In the genomic region with DNA sequence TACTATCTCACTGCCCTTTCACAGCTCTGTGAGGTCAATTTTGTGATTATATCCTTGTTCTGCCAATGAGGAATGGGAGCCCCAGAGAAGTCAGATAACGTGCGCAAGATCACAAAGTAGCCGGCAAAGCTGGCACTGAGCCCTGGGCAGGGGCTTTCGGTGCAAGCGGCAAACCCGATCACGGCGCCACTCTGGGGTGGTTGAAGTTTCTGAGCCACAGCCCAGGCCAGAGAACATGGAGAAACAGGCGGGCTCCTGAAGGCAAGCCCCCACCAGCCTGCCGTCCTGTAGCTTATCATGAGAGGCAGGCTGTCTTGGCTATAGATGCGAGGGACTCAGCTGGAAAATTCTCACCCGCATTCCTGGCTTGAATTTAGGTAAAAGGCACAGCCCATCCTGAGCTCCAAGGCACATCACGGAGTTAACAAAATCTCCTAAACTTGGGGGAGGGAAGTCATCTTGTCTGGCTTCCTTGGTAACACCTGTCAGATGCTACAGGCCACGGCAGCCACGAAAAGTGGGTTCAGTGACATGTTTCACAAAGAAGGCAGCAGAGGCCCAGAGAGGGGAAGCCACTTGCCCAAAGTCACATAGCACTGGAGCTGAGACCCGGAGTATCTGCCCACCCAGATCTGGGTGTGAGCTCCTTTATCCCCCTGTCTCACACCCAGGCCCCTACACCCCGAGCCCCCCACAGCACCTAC, we compare ENCODE assay signal across 22 cellular contexts. TPM values are rescaled to one million over a fixed set of nuclear protein-coding genes. Genes with fewer than 3 reads are reported as not detected.
DNase-seq lines count a peak whose midpoint lies in the region; ATAC-seq, FAIRE-seq and TF ChIP-seq lines count a peak whose summit lies in the region.
"Had no signal": no experiment of that assay in that cellular context is flagged by ENCODE, and none has a peak within 500 bp of the region (broad histone marks: within the 10 kb centered on the region; RNA-seq: fewer than 3 reads in every experiment).

No MANE protein-coding gene starts in this region.

- CTCF ChIA-PET in K562 (lab: Yijun Ruan, JAX; ENCODE audit: low intra/inter-chr PET ratio): interaction anchor here (0.5 kb wide), 1 partner anchor 165 kb away, joined by 3 read pairs; no protein-coding TSS in a partner anchor

- H3K27me3 ChIP-seq in heart right ventricle (peaks cover 0 to 53% (median 41%) of the 10 kb centered on the region in 7 donors), K562 (ENCODE audit: control insufficient read depth in 2 of 2, insufficient read depth in 2 of 2, low read length in 2 of 2) (no peaks in the 10 kb centered on the region)
- H3K27me3 ChIP-seq in BLaER1 treated with 17β-estradiol and CSF1 and Interleukin-3, amounts not matched to agents 10 nM and 100 nM: no peaks in the 10 kb centered on the region; a peak in 1 of 22 replicates

- H3K4me1 ChIP-seq in heart right ventricle: peaks cover 0 to 7% (median 0%) of the 10 kb centered on the region in 9 donors
- peaks cover 36 to 55% (median 44%) of the 10 kb centered on the region in 10 experiments for H3K4me1 ChIP-seq in BLaER1 treated with 17β-estradiol and CSF1 and Interleukin-3, amounts not matched to agents 10 nM and 100 nM
- H3K4me1 ChIP-seq in K562 (replicated peaks in 1 of 2; ENCODE audit: control insufficient read depth in 2 of 2, insufficient read depth in 2 of 2, low read length in 2 of 2): peaks cover 0 to 24% of the 10 kb centered on the region in 2 experiments; a peak in 2 of 5 replicates
- H3K4me1 ChIP-seq: A549, BE2C had no signal

- DNase-seq in Right ventricle myocardium inferior (ENCODE audit: missing footprints) (peak; percentile 64), heart right ventricle (no peak), K562 (ENCODE audit: extremely low read depth in 1 of 4, low spot score in 3 of 4) (no peak), glutamatergic neuron (no peak)
- DNase-seq: 8988T; ACHN; AML-193; BE2C; CD4-positive, CD25-positive, alpha-beta regulatory T cell; CD8-positive, alpha-beta T cell; DMS153; DND-41; GOT3; HCEC 1CT had no signal

- no peaks in the 10 kb centered on the region for H3K36me3 Mint-ChIP-seq in glutamatergic neuron (ENCODE audit: unreplicated experiment)
- H3K36me3 Mint-ChIP-seq in activated T-helper 17 cell treated with anti-CD3 and anti-CD28 coated beads, Interleukin-2, amount 50 U/mL, for 72 hours (ENCODE audit: low read depth): no peaks in the 10 kb centered on the region
- H3K36me3 Mint-ChIP-seq: CD4-positive, CD25-positive, alpha-beta regulatory T cell; CD8-positive, alpha-beta T cell had no signal

- H3K27me3 Mint-ChIP-seq in glutamatergic neuron (ENCODE audit: unreplicated experiment): peaks cover 1% of the 10 kb centered on the region
- peaks cover 14% of the 10 kb centered on the region for H3K27me3 Mint-ChIP-seq in activated T-helper 17 cell treated with anti-CD3 and anti-CD28 coated beads, Interleukin-2, amount 50 U/mL, for 72 hours

- H3K4me1 Mint-ChIP-seq in glutamatergic neuron (ENCODE audit: low read depth, unreplicated experiment): peaks cover 2% of the 10 kb centered on the region
- no peaks in the 10 kb centered on the region for H3K4me1 Mint-ChIP-seq in activated T-helper 17 cell treated with anti-CD3 and anti-CD28 coated beads, Interleukin-2, amount 50 U/mL, for 72 hours

- intact Hi-C loops in Right ventricle myocardium inferior (cut with DNase I): no loop called here
- intact Hi-C loops in heart right ventricle (cut with DNase I): loop anchor here in 1 of 10 donors (10.0 kb wide), 1 partner anchor 318 kb away; no protein-coding TSS in a partner anchor
- intact Hi-C loops in K562 (cut with micrococcal nuclease): no loop called here

- TF ChIP-seq EP300 in K562 (IDR thresholded peaks at IDR 0.05; ENCODE audit: low read length): no peak

- H3K9me1 ChIP-seq in K562 (ENCODE audit: control insufficient read depth, insufficient read depth, low read length): no peaks in the 10 kb centered on the region

- in situ Hi-C loops in K562 (cut with MboI): loop anchor here (25.0 kb wide), 1 partner anchor 501 kb away; the partner anchor contains the start of genes CCDC106, ZNF580 and ZNF581

- H3K4me3 ChIP-seq in heart right ventricle (no peak overlapping the region), K562 (no peak overlapping the region)
- H3K4me3 ChIP-seq in BLaER1 treated with 17β-estradiol and CSF1 and Interleukin-3, amounts not matched to agents 10 nM and 100 nM: no peak overlapping the region
- H3K4me3 ChIP-seq: A549 had no signal

- BruUV-seq in K562 (replicated peaks; lab: Mats Ljungman, UMichigan): no TSS peak

- no peak for TF ChIP-seq CTCF in heart right ventricle (IDR thresholded peaks at IDR 0.05)
- no peak for TF ChIP-seq CTCF in K562 (IDR thresholded peaks at IDR 0.05 in 2 of 3, conservative IDR thresholded peaks at IDR 0.05 in 1 of 3; ENCODE audit: insufficient read depth in 2 of 3, low read depth in 1 of 3, low read length in 3 of 3)
- TF ChIP-seq CTCF in glutamatergic neuron (IDR thresholded peaks at IDR 0.05; ENCODE audit: partially characterized antibody, unreplicated experiment): no peak

- peak overlapping the region in 3 of 11 experiments; percentile 16 to 33 (median 28); a peak in 4 of 22 replicates for H3K9ac ChIP-seq in BLaER1 treated with 17β-estradiol and CSF1 and Interleukin-3, amounts not matched to agents 10 nM and 100 nM
- peak overlapping the region in 1 of 2 experiments; percentile 60; a peak in 1 of 4 replicates for H3K9ac ChIP-seq in K562 (ENCODE audit: insufficient read depth in 1 of 2, low read depth in 2 of 2, low read length in 2 of 2)

- H4K20me1 ChIP-seq in BLaER1 treated with 17β-estradiol and CSF1 and Interleukin-3, amounts not matched to agents 10 nM and 100 nM: peaks cover 0 to 45% (median 0%) of the 10 kb centered on the region in 11 experiments; a peak in 4 of 22 replicates
- no peaks in the 10 kb centered on the region for H4K20me1 ChIP-seq in K562 (replicated peaks; ENCODE audit: control insufficient read depth, insufficient read depth, low read length)

- H3K9me3 ChIP-seq in heart right ventricle: no peaks in the 10 kb centered on the region
- H3K9me3 ChIP-seq in BLaER1 treated with 17β-estradiol and CSF1 and Interleukin-3, amounts not matched to agents 10 nM and 100 nM (replicated peaks in 1 of 11): no peaks in the 10 kb centered on the region
- no peaks in the 10 kb centered on the region for H3K9me3 ChIP-seq in K562 (replicated peaks; ENCODE audit: control insufficient read depth, insufficient read depth, low read depth, low read length)
- H3K9me3 ChIP-seq: A549, BE2C, Caco-2 had no signal

- 71 to 72% methylated on average over 17 of the region's 17 CpGs for WGBS in heart right ventricle, 2 donors
- WGBS in K562 (ENCODE audit: insufficient coverage, low coverage, missing lambda C conversion rate): 88% methylated on average over 16 of the region's 17 CpGs

- peaks cover 0 to 59% (median 0%) of the 10 kb centered on the region in 9 donors for H3K36me3 ChIP-seq in heart right ventricle
- H3K36me3 ChIP-seq in BLaER1 treated with 17β-estradiol and CSF1 and Interleukin-3, amounts not matched to agents 10 nM and 100 nM: peaks cover 0 to 66% (median 12%) of the 10 kb centered on the region in 11 experiments; a peak in 10 of 22 replicates
- H3K36me3 ChIP-seq in K562 (ENCODE audit: control insufficient read depth, insufficient read depth, low read length): peaks cover 61% of the 10 kb centered on the region
- H3K36me3 ChIP-seq: BE2C had no signal

- H3K27ac ChIP-seq in heart right ventricle (no peak overlapping the region), K562 (ENCODE audit: extremely low read depth, low read depth, low read length) (no peak overlapping the region)
- H3K27ac ChIP-seq in BLaER1 treated with 17β-estradiol and CSF1 and Interleukin-3, amounts not matched to agents 10 nM and 100 nM: no peak overlapping the region
- H3K27ac ChIP-seq: A549, C4-2B had no signal

- FAIRE-seq in K562 (lab: Jason Lieb, UNC): no peak
- FAIRE-seq: A549, G401.6, GM12892 had no signal

- H3K27ac Mint-ChIP-seq in glutamatergic neuron (ENCODE audit: unreplicated experiment): no peak overlapping the region
- H3K27ac Mint-ChIP-seq in activated T-helper 17 cell treated with anti-CD3 and anti-CD28 coated beads, Interleukin-2, amount 50 U/mL, for 72 hours: no peak overlapping the region
- H3K27ac Mint-ChIP-seq: CD4-positive, CD25-positive, alpha-beta regulatory T cell; CD8-positive, alpha-beta T cell had no signal

- H3K79me2 ChIP-seq in K562 (ENCODE audit: control insufficient read depth, insufficient read depth, low read length): no peaks in the 10 kb centered on the region

- no peak for ATAC-seq in Right ventricle myocardium inferior
- ATAC-seq in heart right ventricle: no peak
- no peak for ATAC-seq in K562
- no peak for ATAC-seq in HG03460 (IDR thresholded peaks at IDR 0.05; ENCODE audit: unreplicated experiment)
- ATAC-seq in activated T-helper 17 cell treated with anti-CD3 and anti-CD28 coated beads, Interleukin-2, amount 50 U/mL, for 72 hours (replicated peaks): no peak
- ATAC-seq: CD8-positive, alpha-beta T cell had no signal

- TF ChIP-seq POLR2A in K562 (conservative IDR thresholded peaks at IDR 0.05): no peak

- no peak overlapping the region for H3K4me3 Mint-ChIP-seq in glutamatergic neuron (ENCODE audit: unreplicated experiment)
- no peak overlapping the region for H3K4me3 Mint-ChIP-seq in activated T-helper 17 cell treated with anti-CD3 and anti-CD28 coated beads, Interleukin-2, amount 50 U/mL, for 72 hours
- H3K4me3 Mint-ChIP-seq: CD4-positive, CD25-positive, alpha-beta regulatory T cell; CD8-positive, alpha-beta T cell had no signal

- peaks cover 2% of the 10 kb centered on the region for H3K9me3 Mint-ChIP-seq in glutamatergic neuron (ENCODE audit: unreplicated experiment)
- H3K9me3 Mint-ChIP-seq in activated T-helper 17 cell treated with anti-CD3 and anti-CD28 coated beads, Interleukin-2, amount 50 U/mL, for 72 hours: no peaks in the 10 kb centered on the region
- H3K9me3 Mint-ChIP-seq: CD4-positive, CD25-positive, alpha-beta regulatory T cell; CD8-positive, alpha-beta T cell had no signal

- POLR2A ChIA-PET in K562 (lab: Yijun Ruan, JAX): interaction anchor here (1.0 to 1.6 kb wide), 2 partner anchors 10 to 23 kb away, joined by 3 to 4 read pairs; no protein-coding TSS in a partner anchor

- H3K4me2 ChIP-seq in BLaER1 treated with 17β-estradiol and CSF1 and Interleukin-3, amounts not matched to agents 10 nM and 100 nM: peak overlapping the region in 7 of 11 experiments; percentile 47 to 68 (median 58); a peak in 9 of 22 replicates
- no peak overlapping the region for H3K4me2 ChIP-seq in K562 (ENCODE audit: insufficient read depth, low read length)
- H3K4me2 ChIP-seq: A549 had no signal

- H2AFZ ChIP-seq in K562 (ENCODE audit: low read depth, low read length): no peak overlapping the region

- TF ChIP-seq RAD21 in K562 (CRISPR knock-in tag; conservative IDR thresholded peaks at IDR 0.05 in 1 of 2, IDR thresholded peaks at IDR 0.05 in 1 of 2): no peak

RNA-seq across cellular contexts. Expression of gene TNNT1, which starts 12.5 kb away (rescaled TPM):
- total RNA-seq in Right ventricle myocardium inferior (66.0 TPM), heart right ventricle (100 to 1,000 TPM in 5 of 10 donors, 10 to 100 TPM in 5; 19.7 to 234 (median 97.1) TPM), K562 (2014; rRNA removed) (366 and 390 TPM in 2 replicates), K562 (2014; rRNA removed; fragmentation: Illumina TruSeq; extraction: Trizol) (114 and 159 TPM in 2 replicates), K562 (2015; rRNA removed; fragmentation: Illumina TruSeq; extraction: Trizol) (244 and 252 TPM in 2 replicates), K562 (2021) (207 and 227 TPM in 2 replicates), glutamatergic neuron (ENCODE audit: unreplicated experiment) (19.3 TPM)
- polyA plus RNA-seq in heart right ventricle (100 to 1,000 TPM in 1 of 2 donors, 10 to 100 TPM in 1; 32.3 to 721 TPM), K562 (2011; rRNA removed) (177 and 189 TPM in 2 replicates), K562 (2014; fragmentation: Illumina TruSeq; extraction: Trizol) (224 and 227 TPM in 2 replicates), K562 (2014; fragmentation: Nextera tagmentation; extraction: Ambion mirVana) (10 to 100 TPM; 31.8 to 43.6 TPM), K562 (2014; rRNA removed) (324 and 325 TPM in 2 replicates)
- 33.1 and 49.0 TPM in 2 replicates for total RNA-seq in K562 (2011; cell fraction: chromatin; rRNA removed; ENCODE audit: low replicate concordance)
- total RNA-seq in K562 (2011; cell fraction: nucleolus; rRNA removed): 39.5 and 44.5 TPM in 2 replicates
- total RNA-seq in K562 (2011; cell fraction: nucleoplasm; rRNA removed): 49.1 and 49.5 TPM in 2 replicates
- polyA plus RNA-seq in K562 (2011; cell fraction: cytosol; rRNA removed): 173 and 189 TPM in 2 replicates
- 99.4 and 117 TPM in 2 replicates for polyA plus RNA-seq in K562 (2011; cell fraction: nucleus; rRNA removed)
- polyA plus RNA-seq in K562 (2012): 276 and 308 TPM in 2 replicates
- polyA minus RNA-seq in K562 (2011; rRNA and poly(A)+ RNA removed): 86.4 and 93.6 TPM in 2 replicates
- 45.8 and 53.1 TPM in 2 replicates for polyA minus RNA-seq in K562 (2011; cell fraction: cytosol; rRNA and poly(A)+ RNA removed)
- polyA minus RNA-seq in K562 (2011; cell fraction: nucleus; rRNA and poly(A)+ RNA removed): 24.5 and 35.7 TPM in 2 replicates
- total RNA-seq in activated T-helper 17 cell treated with anti-CD3 and anti-CD28 coated beads, Interleukin-2, amount 50 U/mL, for 72 hours: not detected
- total RNA-seq: CD4-positive, CD25-positive, alpha-beta regulatory T cell; CD8-positive, alpha-beta T cell had no signal
- polyA plus RNA-seq: CD4-positive, CD25-positive, alpha-beta regulatory T cell had no signal

RNA-seq across cellular contexts. Expression of gene PPP1R12C, which starts 19.1 kb away (rescaled TPM):
- 140 TPM for total RNA-seq in Right ventricle myocardium inferior
- total RNA-seq in heart right ventricle: 100 to 1,000 TPM; 134 to 242 (median 193) TPM
- polyA plus RNA-seq in heart right ventricle: 100 to 1,000 TPM; 223 to 283 TPM
- 103 and 282 TPM in 2 replicates for total RNA-seq in K562 (2011; cell fraction: chromatin; rRNA removed; ENCODE audit: low replicate concordance)
- 185 and 189 TPM in 2 replicates for total RNA-seq in K562 (2011; cell fraction: nucleolus; rRNA removed)
- total RNA-seq in K562 (2011; cell fraction: nucleoplasm; rRNA removed): 126 and 131 TPM in 2 replicates
- total RNA-seq in K562 (2014; rRNA removed): 93.5 and 119 TPM in 2 replicates
- 16.3 and 21.9 TPM in 2 replicates for total RNA-seq in K562 (2014; rRNA removed; fragmentation: Illumina TruSeq; extraction: Trizol)
- total RNA-seq in K562 (2015; rRNA removed; fragmentation: Illumina TruSeq; extraction: Trizol): 54.1 and 54.3 TPM in 2 replicates
- total RNA-seq in K562 (2021): 89.7 and 110 TPM in 2 replicates
- 31.6 and 39.7 TPM in 2 replicates for polyA plus RNA-seq in K562 (2011; rRNA removed)
- polyA plus RNA-seq in K562 (2011; cell fraction: cytosol; rRNA removed): 21.4 and 48.7 TPM in 2 replicates
- polyA plus RNA-seq in K562 (2011; cell fraction: nucleus; rRNA removed): 238 and 450 TPM in 2 replicates
- 76.7 and 102 TPM in 2 replicates for polyA plus RNA-seq in K562 (2012)
- polyA plus RNA-seq in K562 (2014; fragmentation: Illumina TruSeq; extraction: Trizol): 33.7 and 54.3 TPM in 2 replicates
- polyA plus RNA-seq in K562 (2014; fragmentation: Nextera tagmentation; extraction: Ambion mirVana): 1 to 10 TPM; 1.8 to 2.7 TPM
- polyA plus RNA-seq in K562 (2014; rRNA removed): 125 and 136 TPM in 2 replicates
- 5.9 and 7.7 TPM in 2 replicates for polyA minus RNA-seq in K562 (2011; rRNA and poly(A)+ RNA removed)
- 15.9 and 20.8 TPM in 2 replicates for polyA minus RNA-seq in K562 (2011; cell fraction: cytosol; rRNA and poly(A)+ RNA removed)
- 53.1 and 57.2 TPM in 2 replicates for polyA minus RNA-seq in K562 (2011; cell fraction: nucleus; rRNA and poly(A)+ RNA removed)
- 150 TPM for total RNA-seq in glutamatergic neuron (ENCODE audit: unreplicated experiment)
- 10 to 100 TPM; 74.5 to 94.8 TPM for total RNA-seq in activated T-helper 17 cell treated with anti-CD3 and anti-CD28 coated beads, Interleukin-2, amount 50 U/mL, for 72 hours

RNA-seq across cellular contexts. Expression of gene TNNI3, which starts 21.0 kb away (rescaled TPM):
- total RNA-seq in Right ventricle myocardium inferior (4,708 TPM), heart right ventricle (over 10,000 TPM in 4 of 10 donors, 1,000 to 10,000 TPM in 6; 3,000 to 12,900 (median 9,464) TPM), K562 (2014; rRNA removed) (107 and 125 TPM in 2 replicates), K562 (2014; rRNA removed; fragmentation: Illumina TruSeq; extraction: Trizol) (22.0 and 26.5 TPM in 2 replicates), K562 (2015; rRNA removed; fragmentation: Illumina TruSeq; extraction: Trizol) (74.2 and 76.5 TPM in 2 replicates), K562 (2021) (53.7 and 63.3 TPM in 2 replicates), glutamatergic neuron (ENCODE audit: unreplicated experiment) (3.3 TPM)
- polyA plus RNA-seq in heart right ventricle (over 10,000 TPM in 1 of 2 donors, 1,000 to 10,000 TPM in 1; 4,629 to 45,177 TPM), K562 (2011; rRNA removed) (28.1 and 33.8 TPM in 2 replicates), K562 (2014; fragmentation: Illumina TruSeq; extraction: Trizol) (42.0 and 55.7 TPM in 2 replicates), K562 (2014; fragmentation: Nextera tagmentation; extraction: Ambion mirVana) (10 to 100 TPM in 1 of 2 experiments, 1 to 10 TPM in 1; 4.7 to 17.2 TPM), K562 (2014; rRNA removed) (143 and 158 TPM in 2 replicates)
- total RNA-seq in K562 (2011; cell fraction: chromatin; rRNA removed; ENCODE audit: low replicate concordance): 25.9 and 44.0 TPM in 2 replicates
- total RNA-seq in K562 (2011; cell fraction: nucleolus; rRNA removed): 23.2 and 24.3 TPM in 2 replicates
- 27.0 and 36.9 TPM in 2 replicates for total RNA-seq in K562 (2011; cell fraction: nucleoplasm; rRNA removed)
- 41.8 and 52.3 TPM in 2 replicates for polyA plus RNA-seq in K562 (2011; cell fraction: cytosol; rRNA removed)
- 61.1 and 64.7 TPM in 2 replicates for polyA plus RNA-seq in K562 (2011; cell fraction: nucleus; rRNA removed)
- polyA plus RNA-seq in K562 (2012): 58.4 and 68.8 TPM in 2 replicates
- 6.4 and 7.0 TPM in 2 replicates for polyA minus RNA-seq in K562 (2011; rRNA and poly(A)+ RNA removed)
- polyA minus RNA-seq in K562 (2011; cell fraction: cytosol; rRNA and poly(A)+ RNA removed): 7.1 and 13.3 TPM in 2 replicates
- 10.6 and 16.3 TPM in 2 replicates for polyA minus RNA-seq in K562 (2011; cell fraction: nucleus; rRNA and poly(A)+ RNA removed)
- total RNA-seq in activated T-helper 17 cell treated with anti-CD3 and anti-CD28 coated beads, Interleukin-2, amount 50 U/mL, for 72 hours: not detected
- total RNA-seq: CD4-positive, CD25-positive, alpha-beta regulatory T cell; CD8-positive, alpha-beta T cell had no signal
- polyA plus RNA-seq: CD4-positive, CD25-positive, alpha-beta regulatory T cell had no signal

RNA-seq across cellular contexts. Expression of gene DNAAF3, which starts 29.9 kb away (rescaled TPM):
- 0.73 TPM for total RNA-seq in Right ventricle myocardium inferior
- total RNA-seq in heart right ventricle: 1 to 10 TPM in 8 of 10 donors, under 1 TPM in 2; 0.37 to 3.9 (median 2.4) TPM
- polyA plus RNA-seq in heart right ventricle: 1 to 10 TPM; 1.2 to 5.9 TPM
- total RNA-seq in K562 (2011; cell fraction: chromatin; rRNA removed; ENCODE audit: low replicate concordance): 9.1 and 32.2 TPM in 2 replicates
- total RNA-seq in K562 (2011; cell fraction: nucleolus; rRNA removed): 17.6 and 19.3 TPM in 2 replicates
- total RNA-seq in K562 (2011; cell fraction: nucleoplasm; rRNA removed): 17.8 and 22.7 TPM in 2 replicates
- total RNA-seq in K562 (2014; rRNA removed): 49.8 and 66.8 TPM in 2 replicates
- 19.7 and 21.6 TPM in 2 replicates for total RNA-seq in K562 (2014; rRNA removed; fragmentation: Illumina TruSeq; extraction: Trizol)
- 27.6 and 28.5 TPM in 2 replicates for total RNA-seq in K562 (2015; rRNA removed; fragmentation: Illumina TruSeq; extraction: Trizol)
- total RNA-seq in K562 (2021): 43.0 and 44.3 TPM in 2 replicates
- 29.3 and 46.8 TPM in 2 replicates for polyA plus RNA-seq in K562 (2011; rRNA removed)
- polyA plus RNA-seq in K562 (2011; cell fraction: cytosol; rRNA removed): 84.8 and 128 TPM in 2 replicates
- polyA plus RNA-seq in K562 (2011; cell fraction: nucleus; rRNA removed): 48.2 and 66.5 TPM in 2 replicates
- polyA plus RNA-seq in K562 (2012): 41.3 and 45.3 TPM in 2 replicates
- 61.5 and 67.6 TPM in 2 replicates for polyA plus RNA-seq in K562 (2014; fragmentation: Illumina TruSeq; extraction: Trizol)
- 10 to 100 TPM; 29.7 to 54.4 TPM for polyA plus RNA-seq in K562 (2014; fragmentation: Nextera tagmentation; extraction: Ambion mirVana)
- polyA plus RNA-seq in K562 (2014; rRNA removed): 50.2 and 65.0 TPM in 2 replicates
- 7.2 and 9.1 TPM in 2 replicates for polyA minus RNA-seq in K562 (2011; rRNA and poly(A)+ RNA removed)
- polyA minus RNA-seq in K562 (2011; cell fraction: cytosol; rRNA and poly(A)+ RNA removed): 18.7 and 19.0 TPM in 2 replicates
- polyA minus RNA-seq in K562 (2011; cell fraction: nucleus; rRNA and poly(A)+ RNA removed): 7.1 and 10.8 TPM in 2 replicates
- total RNA-seq in glutamatergic neuron (ENCODE audit: unreplicated experiment): 2.4 TPM
- total RNA-seq in activated T-helper 17 cell treated with anti-CD3 and anti-CD28 coated beads, Interleukin-2, amount 50 U/mL, for 72 hours: under 1 TPM in 1 of 2 donors, not detected in 1; 0.35 TPM
- total RNA-seq: CD4-positive, CD25-positive, alpha-beta regulatory T cell; CD8-positive, alpha-beta T cell had no signal
- polyA plus RNA-seq: CD4-positive, CD25-positive, alpha-beta regulatory T cell had no signal

RNA-seq across cellular contexts. Expression of gene SYT5, which starts 43.5 kb away (rescaled TPM):
- total RNA-seq in Right ventricle myocardium inferior: not detected
- 1 to 10 TPM in 1 of 10 donors, not detected in 9; 1.1 TPM for total RNA-seq in heart right ventricle
- polyA plus RNA-seq in heart right ventricle: under 1 TPM in 1 of 2 donors, not detected in 1; under 0.01 TPM
- total RNA-seq in K562 (2011; cell fraction: chromatin; rRNA removed; ENCODE audit: low replicate concordance): 8.2 and 12.8 TPM in 2 replicates
- total RNA-seq in K562 (2011; cell fraction: nucleolus; rRNA removed): 5.1 and 5.5 TPM in 2 replicates
- 8.5 and 9.7 TPM in 2 replicates for total RNA-seq in K562 (2011; cell fraction: nucleoplasm; rRNA removed)
- total RNA-seq in K562 (2014; rRNA removed): 9.9 and 15.7 TPM in 2 replicates
- total RNA-seq in K562 (2014; rRNA removed; fragmentation: Illumina TruSeq; extraction: Trizol): 8.8 and 9.8 TPM in 2 replicates
- total RNA-seq in K562 (2015; rRNA removed; fragmentation: Illumina TruSeq; extraction: Trizol): 6.6 and 7.2 TPM in 2 replicates
- 19.9 and 20.9 TPM in 2 replicates for total RNA-seq in K562 (2021)
- polyA plus RNA-seq in K562 (2011; rRNA removed): 3.9 and 5.0 TPM in 2 replicates
- 4.3 and 6.8 TPM in 2 replicates for polyA plus RNA-seq in K562 (2011; cell fraction: cytosol; rRNA removed)
- 5.3 and 5.7 TPM in 2 replicates for polyA plus RNA-seq in K562 (2011; cell fraction: nucleus; rRNA removed)
- polyA plus RNA-seq in K562 (2012): 15.2 and 38.7 TPM in 2 replicates
- 18.0 and 19.4 TPM in 2 replicates for polyA plus RNA-seq in K562 (2014; fragmentation: Illumina TruSeq; extraction: Trizol)
- 1 to 10 TPM; 1.3 to 2.1 TPM for polyA plus RNA-seq in K562 (2014; fragmentation: Nextera tagmentation; extraction: Ambion mirVana)
- polyA plus RNA-seq in K562 (2014; rRNA removed): 14.2 and 15.2 TPM in 2 replicates
- polyA minus RNA-seq in K562 (2011; rRNA and poly(A)+ RNA removed): 2.4 and 5.1 TPM in 2 replicates
- polyA minus RNA-seq in K562 (2011; cell fraction: cytosol; rRNA and poly(A)+ RNA removed): 8.4 and 13.2 TPM in 2 replicates
- 3.1 and 3.4 TPM in 2 replicates for polyA minus RNA-seq in K562 (2011; cell fraction: nucleus; rRNA and poly(A)+ RNA removed)
- 23.7 TPM for total RNA-seq in glutamatergic neuron (ENCODE audit: unreplicated experiment)
- total RNA-seq in activated T-helper 17 cell treated with anti-CD3 and anti-CD28 coated beads, Interleukin-2, amount 50 U/mL, for 72 hours: not detected
- total RNA-seq: Caco-2 had no signal

Comparison
In these comparisons a context has a peak if more than half of its experiments do, and no peak if none do; other contexts are left out.
1. RNA of gene TNNT1, which starts 12.5 kb away (total RNA-seq): 33.1 to 390 TPM in K562, 19.7 to 234 TPM in heart right ventricle, 66.0 TPM in Right ventricle myocardium inferior (single experiment) and 19.3 TPM in glutamatergic neuron (single experiment); not detected in activated T-helper 17 cell treated with anti-CD3 and anti-CD28 coated beads, Interleukin-2, amount 50 U/mL, for 72 hours; every median in the first group is over 10 times any median in the second.
2. RNA of gene TNNI3, which starts 21.0 kb away (total RNA-seq): 3,000 to 12,900 TPM in heart right ventricle and 4,708 TPM in Right ventricle myocardium inferior (single experiment); 22.0 to 125 TPM in K562, 3.3 TPM in glutamatergic neuron (single experiment) and not detected in activated T-helper 17 cell treated with anti-CD3 and anti-CD28 coated beads, Interleukin-2, amount 50 U/mL, for 72 hours; every median in the first group is over 10 times any median in the second.